ENCODE assay signal across 1 cellular context in the genomic region with DNA sequence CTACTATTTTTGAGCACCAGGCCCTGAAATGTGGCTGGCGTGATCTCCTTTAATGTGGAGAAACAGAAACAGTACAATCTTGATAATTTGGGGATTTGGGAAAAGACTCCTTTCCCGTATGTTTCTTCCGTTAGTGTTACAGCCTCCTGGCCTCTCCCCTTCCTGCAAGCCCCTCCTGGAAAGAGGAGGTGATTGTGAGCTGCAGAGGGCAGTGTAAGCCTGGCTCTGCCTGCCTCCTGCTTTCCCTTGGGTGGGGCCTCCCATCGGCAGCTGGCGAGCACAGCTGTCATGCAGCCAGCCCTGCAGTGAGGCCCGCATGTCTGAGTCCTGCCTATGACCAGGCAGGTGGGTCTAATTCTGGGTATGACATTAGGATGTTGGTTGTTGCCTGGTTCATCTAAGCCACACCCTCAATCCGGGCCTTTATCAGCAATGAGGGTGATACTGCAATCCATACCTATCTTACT.
TF ChIP-seq lines count a peak whose summit lies in the region.

No MANE protein-coding gene starts in this region.

TF ChIP-seq in K562, 482 proteins besides CTCF, POLR2A, EP300 and RAD21 (continued from another document and continues in another):
- TF ChIP-seq ZNF140 (CRISPR knock-in tag; IDR thresholded peaks at IDR 0.05) = no peak
- no peak for TF ChIP-seq ZNF586 (CRISPR knock-in tag; conservative IDR thresholded peaks at IDR 0.05)
- TF ChIP-seq NCOA1 (IDR thresholded peaks at IDR 0.05; ENCODE audit: low read depth) = no peak
- no peak for TF ChIP-seq NR2C1 (IDR thresholded peaks at IDR 0.05)
- TF ChIP-seq NR2C1 (tag; IDR thresholded peaks at IDR 0.05) = no peak
- no peak for TF ChIP-seq SRSF1 (IDR thresholded peaks at IDR 0.05; ENCODE audit: low read depth, low read length)
- TF ChIP-seq THRB (CRISPR knock-in tag; conservative IDR thresholded peaks at IDR 0.05) = no peak
- TF ChIP-seq ZNF518B (CRISPR knock-in tag; IDR thresholded peaks at IDR 0.05) = no peak
- no peak for TF ChIP-seq MXI1 (IDR thresholded peaks at IDR 0.05; ENCODE audit: low read depth, low read length)
- TF ChIP-seq ESRRB (CRISPR knock-in tag; IDR thresholded peaks at IDR 0.05; ENCODE audit: borderline replicate concordance) = no peak
- TF ChIP-seq, protein P1, sequence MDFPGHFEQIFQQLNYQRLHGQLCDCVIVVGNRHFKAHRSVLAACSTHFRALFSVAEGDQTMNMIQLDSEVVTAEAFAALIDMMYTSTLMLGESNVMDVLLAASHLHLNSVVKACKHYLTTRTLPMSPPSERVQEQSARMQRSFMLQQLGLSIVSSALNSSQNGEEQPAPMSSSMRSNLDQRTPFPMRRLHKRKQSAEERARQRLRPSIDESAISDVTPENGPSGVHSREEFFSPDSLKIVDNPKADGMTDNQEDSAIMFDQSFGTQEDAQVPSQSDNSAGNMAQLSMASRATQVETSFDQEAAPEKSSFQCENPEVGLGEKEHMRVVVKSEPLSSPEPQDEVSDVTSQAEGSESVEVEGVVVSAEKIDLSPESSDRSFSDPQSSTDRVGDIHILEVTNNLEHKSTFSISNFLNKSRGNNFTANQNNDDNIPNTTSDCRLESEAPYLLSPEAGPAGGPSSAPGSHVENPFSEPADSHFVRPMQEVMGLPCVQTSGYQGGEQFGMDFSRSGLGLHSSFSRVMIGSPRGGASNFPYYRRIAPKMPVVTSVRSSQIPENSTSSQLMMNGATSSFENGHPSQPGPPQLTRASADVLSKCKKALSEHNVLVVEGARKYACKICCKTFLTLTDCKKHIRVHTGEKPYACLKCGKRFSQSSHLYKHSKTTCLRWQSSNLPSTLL (IDR thresholded peaks at IDR 0.05) = no peak
- no peak for TF ChIP-seq DLX4 (CRISPR knock-in tag; IDR thresholded peaks at IDR 0.05)
- no peak for TF ChIP-seq SAFB (IDR thresholded peaks at IDR 0.05; ENCODE audit: borderline replicate concordance, low read depth, low read length)
- no peak for TF ChIP-seq ZNF436 (CRISPR knock-in tag; IDR thresholded peaks at IDR 0.05)
- TF ChIP-seq, protein P2, sequence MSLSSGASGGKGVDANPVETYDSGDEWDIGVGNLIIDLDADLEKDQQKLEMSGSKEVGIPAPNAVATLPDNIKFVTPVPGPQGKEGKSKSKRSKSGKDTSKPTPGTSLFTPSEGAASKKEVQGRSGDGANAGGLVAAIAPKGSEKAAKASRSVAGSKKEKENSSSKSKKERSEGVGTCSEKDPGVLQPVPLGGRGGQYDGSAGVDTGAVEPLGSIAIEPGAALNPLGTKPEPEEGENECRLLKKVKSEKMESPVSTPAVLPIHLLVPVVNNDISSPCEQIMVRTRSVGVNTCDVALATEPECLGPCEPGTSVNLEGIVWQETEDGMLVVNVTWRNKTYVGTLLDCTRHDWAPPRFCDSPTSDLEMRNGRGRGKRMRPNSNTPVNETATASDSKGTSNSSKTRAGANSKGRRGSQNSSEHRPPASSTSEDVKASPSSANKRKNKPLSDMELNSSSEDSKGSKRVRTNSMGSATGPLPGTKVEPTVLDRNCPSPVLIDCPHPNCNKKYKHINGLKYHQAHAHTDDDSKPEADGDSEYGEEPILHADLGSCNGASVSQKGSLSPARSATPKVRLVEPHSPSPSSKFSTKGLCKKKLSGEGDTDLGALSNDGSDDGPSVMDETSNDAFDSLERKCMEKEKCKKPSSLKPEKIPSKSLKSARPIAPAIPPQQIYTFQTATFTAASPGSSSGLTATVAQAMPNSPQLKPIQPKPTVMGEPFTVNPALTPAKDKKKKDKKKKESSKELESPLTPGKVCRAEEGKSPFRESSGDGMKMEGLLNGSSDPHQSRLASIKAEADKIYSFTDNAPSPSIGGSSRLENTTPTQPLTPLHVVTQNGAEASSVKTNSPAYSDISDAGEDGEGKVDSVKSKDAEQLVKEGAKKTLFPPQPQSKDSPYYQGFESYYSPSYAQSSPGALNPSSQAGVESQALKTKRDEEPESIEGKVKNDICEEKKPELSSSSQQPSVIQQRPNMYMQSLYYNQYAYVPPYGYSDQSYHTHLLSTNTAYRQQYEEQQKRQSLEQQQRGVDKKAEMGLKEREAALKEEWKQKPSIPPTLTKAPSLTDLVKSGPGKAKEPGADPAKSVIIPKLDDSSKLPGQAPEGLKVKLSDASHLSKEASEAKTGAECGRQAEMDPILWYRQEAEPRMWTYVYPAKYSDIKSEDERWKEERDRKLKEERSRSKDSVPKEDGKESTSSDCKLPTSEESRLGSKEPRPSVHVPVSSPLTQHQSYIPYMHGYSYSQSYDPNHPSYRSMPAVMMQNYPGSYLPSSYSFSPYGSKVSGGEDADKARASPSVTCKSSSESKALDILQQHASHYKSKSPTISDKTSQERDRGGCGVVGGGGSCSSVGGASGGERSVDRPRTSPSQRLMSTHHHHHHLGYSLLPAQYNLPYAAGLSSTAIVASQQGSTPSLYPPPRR (CRISPR knock-in tag; IDR thresholded peaks at IDR 0.05; ENCODE audit: borderline replicate concordance) = no peak
- TF ChIP-seq ZNF57 (CRISPR knock-in tag; IDR thresholded peaks at IDR 0.05) = no peak
- TF ChIP-seq, protein P3, sequence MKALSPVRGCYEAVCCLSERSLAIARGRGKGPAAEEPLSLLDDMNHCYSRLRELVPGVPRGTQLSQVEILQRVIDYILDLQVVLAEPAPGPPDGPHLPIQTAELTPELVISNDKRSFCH (CRISPR knock-in tag; IDR thresholded peaks at IDR 0.05) = no peak
- TF ChIP-seq, protein P3 (tag; IDR thresholded peaks at IDR 0.05) = no peak
- no peak for TF ChIP-seq SPI1 (IDR thresholded peaks at IDR 0.05; ENCODE audit: borderline replicate concordance, low read depth, low read length)
- no peak for TF ChIP-seq CTCFL (IDR thresholded peaks at IDR 0.05; ENCODE audit: borderline replicate concordance, insufficient read depth, low read depth, low read length, poor library complexity, severe bottlenecking)
- TF ChIP-seq ZFP36 (IDR thresholded peaks at IDR 0.05; ENCODE audit: low read depth, low read length, partially characterized antibody) = peak; percentile 27
- TF ChIP-seq BRF2 (IDR thresholded peaks at IDR 0.05; ENCODE audit: borderline replicate concordance, insufficient read depth, insufficient read length) = no peak
- no peak for TF ChIP-seq PCBP2 (IDR thresholded peaks at IDR 0.05; ENCODE audit: low read depth, low read length, poor library complexity, severe bottlenecking)
- TF ChIP-seq ETV5 (CRISPR knock-in tag; IDR thresholded peaks at IDR 0.05; ENCODE audit: low read depth) = no peak
- TF ChIP-seq TBL1XR1 (IDR thresholded peaks at IDR 0.05; ENCODE audit: low read length in 2 of 2) = no peak
- TF ChIP-seq SMAD4 (CRISPR knock-in tag; conservative IDR thresholded peaks at IDR 0.05) = no peak
- no peak for TF ChIP-seq EHMT2 (IDR thresholded peaks at IDR 0.05)
- no peak for TF ChIP-seq HEY1 (CRISPR knock-in tag; IDR thresholded peaks at IDR 0.05; ENCODE audit: borderline replicate concordance)
- TF ChIP-seq ZNF3 (CRISPR knock-in tag; IDR thresholded peaks at IDR 0.05) = no peak
- no peak for TF ChIP-seq CBX8 (IDR thresholded peaks at IDR 0.05; ENCODE audit: borderline replicate concordance, extremely low read depth, low read depth, low read length, poor library complexity, severe bottlenecking)
- TF ChIP-seq MCM5 (IDR thresholded peaks at IDR 0.05; ENCODE audit: low read depth) = no peak
- TF ChIP-seq SUPT5H (IDR thresholded peaks at IDR 0.05) = no peak
- no peak for TF ChIP-seq PPARD (CRISPR knock-in tag; IDR thresholded peaks at IDR 0.05)
- no peak for TF ChIP-seq ZNF444 (CRISPR knock-in tag; IDR thresholded peaks at IDR 0.05)
- TF ChIP-seq NFXL1 (CRISPR knock-in tag; IDR thresholded peaks at IDR 0.05) = no peak
- no peak for TF ChIP-seq PHB2 (IDR thresholded peaks at IDR 0.05; ENCODE audit: low read depth)
- TF ChIP-seq MED1 (CRISPR knock-in tag; IDR thresholded peaks at IDR 0.05; ENCODE audit: borderline replicate concordance) = no peak
- TF ChIP-seq ZZZ3 (IDR thresholded peaks at IDR 0.05) = no peak
- TF ChIP-seq ZNF146 (CRISPR knock-in tag; IDR thresholded peaks at IDR 0.05; ENCODE audit: unreplicated experiment) = no peak
- TF ChIP-seq BRF1 (IDR thresholded peaks at IDR 0.05; ENCODE audit: borderline replicate concordance, extremely low read depth, insufficient read length) = no peak
- TF ChIP-seq, protein P4, sequence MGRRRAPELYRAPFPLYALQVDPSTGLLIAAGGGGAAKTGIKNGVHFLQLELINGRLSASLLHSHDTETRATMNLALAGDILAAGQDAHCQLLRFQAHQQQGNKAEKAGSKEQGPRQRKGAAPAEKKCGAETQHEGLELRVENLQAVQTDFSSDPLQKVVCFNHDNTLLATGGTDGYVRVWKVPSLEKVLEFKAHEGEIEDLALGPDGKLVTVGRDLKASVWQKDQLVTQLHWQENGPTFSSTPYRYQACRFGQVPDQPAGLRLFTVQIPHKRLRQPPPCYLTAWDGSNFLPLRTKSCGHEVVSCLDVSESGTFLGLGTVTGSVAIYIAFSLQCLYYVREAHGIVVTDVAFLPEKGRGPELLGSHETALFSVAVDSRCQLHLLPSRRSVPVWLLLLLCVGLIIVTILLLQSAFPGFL (CRISPR knock-in tag; IDR thresholded peaks at IDR 0.05) = no peak
- TF ChIP-seq FOXP4 (CRISPR knock-in tag; IDR thresholded peaks at IDR 0.05; ENCODE audit: borderline replicate concordance) = no peak
- TF ChIP-seq NFATC3 (IDR thresholded peaks at IDR 0.05) = no peak
- TF ChIP-seq TEAD1 (CRISPR knock-in tag; IDR thresholded peaks at IDR 0.05) = no peak
- TF ChIP-seq HCFC1 (IDR thresholded peaks at IDR 0.05; ENCODE audit: low read depth, low read length) = no peak
